In genomic region chr1:205658943-205659581, GRCh38 we compare ENCODE assay signal across 8 cellular contexts. TPM values are rescaled to one million over a fixed set of nuclear protein-coding genes. Genes with fewer than 3 reads are reported as not detected.
DNase-seq lines count a peak whose midpoint lies in the region; ATAC-seq, FAIRE-seq and TF ChIP-seq lines count a peak whose summit lies in the region.

No MANE protein-coding gene starts in this region.

- H4K20me1 ChIP-seq in H1 (replicated peaks in 1 of 2; ENCODE audit: control insufficient read depth in 1 of 2, insufficient read depth in 2 of 2, low read length in 2 of 2) = peaks cover 0 to 2% of the 10 kb centered on the region in 2 experiments

- peak overlapping the region; percentile 13; the same call in 1 of the 2 replicates for H3K18ac ChIP-seq in H1 (ENCODE audit: extremely low read depth, low read length)

- DNase-seq in GM12891 (ENCODE audit: insufficient read length, low spot score) (peak; percentile 89), NCI-H460 (ENCODE audit: extremely low read depth, low read depth) (peak; percentile 77), H1 (ENCODE audit: low read depth in 1 of 2, low spot score in 2 of 2) (peak in 1 of 2 experiments; percentile 94), middle frontal gyrus (ENCODE audit: extremely low spot score, low spot score) (peak; percentile 69)
- DNase-seq in activated CD8-positive, alpha-beta memory T cell treated with anti-CD3 and anti-CD28 coated beads for 1 hour (ENCODE audit: extremely low read depth in 1 of 2, low read depth in 1 of 2) = peak; percentile 28 to 57
- peak; percentile 41 to 54 for DNase-seq in stimulated activated CD8-positive, alpha-beta memory T cell treated with anti-CD3 and anti-CD28 coated beads, Interleukin-4, amount 100 ng/mL, for 4 hours (ENCODE audit: low read depth in 2 of 2, low spot score in 1 of 2)

- no peak overlapping the region for H2BK5ac ChIP-seq in H1 (ENCODE audit: low read depth, low read length)

- no peak overlapping the region for H2BK120ac ChIP-seq in H1 (replicated peaks; ENCODE audit: low read depth, low read length)

- FAIRE-seq in GM12891 (lab: Jason Lieb, UNC) = peak; percentile 84
- FAIRE-seq in H1 (lab: Jason Lieb, UNC) = no peak

- CTCF ChIA-PET in H1 (lab: Charles Lee; ENCODE audit: partially characterized antibody) = interaction anchor here (0.6 to 18.5 kb wide), 61 partner anchors 10 to 1130 kb away, joined by 3 to 856 read pairs (median 4); partner anchors contain the start of genes ELK4 and SLC45A3

- peak; percentile 96 for TF ChIP-seq CTCF in 22Rv1 (IDR thresholded peaks at IDR 0.05)
- TF ChIP-seq CTCF in H1 (IDR thresholded peaks at IDR 0.05; ENCODE audit: control extremely low read depth in 1 of 3, insufficient read depth in 1 of 3, low read depth in 1 of 3, low read length in 3 of 3) = peak; percentile 91 to 97 (median 94)

- POLR2A ChIA-PET in H1 (lab: Charles Lee; ENCODE audit: partially characterized antibody) = interaction anchor here (1.0 to 19.3 kb wide), 10 partner anchors 10 to 70 kb away, joined by 3 to 241 read pairs (median 8); partner anchors contain the start of genes ELK4 and SLC45A3

- no peak overlapping the region for H3K56ac ChIP-seq in H1 (replicated peaks; ENCODE audit: insufficient read length, low read depth, low read length)

- TF ChIP-seq POLR2A in GM12891 (IDR thresholded peaks at IDR 0.05; ENCODE audit: low read depth, low read length) (no peak), H1 (IDR thresholded peaks at IDR 0.05; ENCODE audit: control extremely low read depth in 1 of 2, low read depth in 2 of 2, low read length in 2 of 2) (no peak)

- no peak overlapping the region for H3K23ac ChIP-seq in H1 (ENCODE audit: insufficient read length)

- no peaks in the 10 kb centered on the region for H3K23me2 ChIP-seq in H1 (ENCODE audit: low read depth, low read length)

- H3K27ac ChIP-seq in 22Rv1 (peak overlapping the region; percentile 27), H1 (ENCODE audit: low read depth, low read length) (no peak overlapping the region)

- H2BK20ac ChIP-seq in H1 (ENCODE audit: low read length) = no peak overlapping the region

- no peaks in the 10 kb centered on the region for H3K9me3 ChIP-seq in H1 (ENCODE audit: insufficient read depth in 2 of 2, low read depth in 1 of 2, low read length in 1 of 2)

- peaks cover 0 to 10% (median 5%) of the 10 kb centered on the region in 4 experiments; a peak in 5 of 7 replicates for H3K4me1 ChIP-seq in H1 (replicated peaks in 1 of 4; ENCODE audit: control insufficient read depth in 3 of 4, insufficient read depth in 4 of 4, low read length in 3 of 4)

- no peak overlapping the region for H2AFZ ChIP-seq in H1 (ENCODE audit: low read length)

- no peak overlapping the region; the same call in 1 of the 2 replicates for H2AK5ac ChIP-seq in H1 (ENCODE audit: low read depth, low read length)

- H2BK15ac ChIP-seq in H1 (ENCODE audit: low read length) = no peak overlapping the region

- no peak overlapping the region; the same call in 1 of the 2 replicates for H4K8ac ChIP-seq in H1 (ENCODE audit: extremely low read depth, insufficient read depth, low read length)

- H3K27me3 ChIP-seq in H1 (replicated peaks in 1 of 4; ENCODE audit: control insufficient read depth in 3 of 4, extremely low read depth in 1 of 4, insufficient read depth in 3 of 4, low read length in 3 of 4) = no peaks in the 10 kb centered on the region; a peak in 1 of 7 replicates

- no peak overlapping the region for H3K4ac ChIP-seq in H1 (replicated peaks; ENCODE audit: insufficient read length, low read depth, low read length)

- no peak overlapping the region for H3K4me2 ChIP-seq in H1 (ENCODE audit: insufficient read depth in 1 of 2, low read depth in 2 of 2, low read length in 2 of 2)

- 61% methylated on average over 16 of the region's 20 CpGs; no CpG with 5 or more reads in 1 of the 2 experiments for WGBS in H1 (ENCODE audit: extremely low coverage in 1 of 2, insufficient coverage in 1 of 2, insufficient read length in 1 of 2, insufficient replicate concordance in 2 of 2, low coverage in 1 of 2, low lambda C conversion rate in 2 of 2, missing lambda C conversion rate in 1 of 2), 2 experiments

- H3K79me1 ChIP-seq in H1 (ENCODE audit: low read depth, low read length) = no peaks in the 10 kb centered on the region

- H3K36me3 ChIP-seq in H1 (ENCODE audit: control insufficient read depth in 2 of 4, insufficient read depth in 4 of 4, low read length in 3 of 4) = peaks cover 2 to 10% (median 6%) of the 10 kb centered on the region in 4 experiments; a peak in 6 of 8 replicates

- no peak overlapping the region for H3K9ac ChIP-seq in H1 (replicated peaks in 1 of 4; ENCODE audit: extremely low read depth in 1 of 4, low read depth in 3 of 4, low read length in 3 of 4)

- H3K79me2 ChIP-seq in H1 (ENCODE audit: control insufficient read depth in 1 of 2, insufficient read depth in 2 of 2, low read length in 2 of 2) = no peaks in the 10 kb centered on the region

- H4K91ac ChIP-seq in H1 (replicated peaks; ENCODE audit: insufficient read length, low read length) = no peak overlapping the region

- H3K4me3 ChIP-seq in H1 (ENCODE audit: extremely low read depth in 1 of 4, insufficient read depth in 2 of 4, low read depth in 3 of 4, low read length in 4 of 4) = no peak overlapping the region

- TF ChIP-seq EP300 in H1 (IDR thresholded peaks at IDR 0.05; ENCODE audit: borderline replicate concordance in 1 of 2, low read depth in 2 of 2, low read length in 2 of 2) = no peak

- TF ChIP-seq RAD21 in H1 (IDR thresholded peaks at IDR 0.05 in 1 of 2, conservative IDR thresholded peaks at IDR 0.05 in 1 of 2; ENCODE audit: low read depth in 2 of 2, low read length in 2 of 2) = peak; percentile 96 to 99

- H3K14ac ChIP-seq in H1 (ENCODE audit: insufficient read length) = no peak overlapping the region

- ATAC-seq in HG03139 (IDR thresholded peaks at IDR 0.05; ENCODE audit: unreplicated experiment) = peak; percentile 73

- no peak overlapping the region for H2BK12ac ChIP-seq in H1 (ENCODE audit: low read depth, low read length)

- H4K5ac ChIP-seq in H1 (ENCODE audit: insufficient read length, low read depth, low read length) = no peak overlapping the region

TF ChIP-seq in GM12891, 5 proteins besides CTCF, POLR2A, EP300 and RAD21:
- TF ChIP-seq TAF1 (IDR thresholded peaks at IDR 0.05; ENCODE audit: low read depth, low read length) = no peak
- TF ChIP-seq POU2F2 (IDR thresholded peaks at IDR 0.05; ENCODE audit: low read depth, low read length) = 0 out of 2 replicates have a peak, but pooled peaks have one; percentile 15
TF ChIP-seq in GM12891: peak in this region for 1.

TF ChIP-seq in H1, 55 proteins besides CTCF, POLR2A, EP300 and RAD21:
- TF ChIP-seq CTBP2 (IDR thresholded peaks at IDR 0.05; ENCODE audit: borderline replicate concordance, insufficient read depth, insufficient read length, low read length) (no peak), GABPA (IDR thresholded peaks at IDR 0.05; ENCODE audit: borderline replicate concordance, insufficient read depth, low read length) (peak; percentile 62; the same call in 1 of the 2 replicates), SIN3A (conservative IDR thresholded peaks at IDR 0.05 in 1 of 2, IDR thresholded peaks at IDR 0.05 in 1 of 2; ENCODE audit: low read depth in 1 of 2, low read length in 2 of 2) (peak in 1 of 2 experiments; percentile 44; a peak in 1 of 4 replicates), YY1 (IDR thresholded peaks at IDR 0.05; ENCODE audit: low read depth, low read length) (0 out of 2 replicates have a peak, but pooled peaks have one; percentile 41), SIRT6 (IDR thresholded peaks at IDR 0.05; ENCODE audit: low read length) (no peak), JUND (IDR thresholded peaks at IDR 0.05; ENCODE audit: low read length) (peak; percentile 55; the same call in 1 of the 2 replicates)

RNA-seq across cellular contexts. Expression of gene SLC45A3, which starts 21.2 kb away (rescaled TPM):
- polyA plus RNA-seq in GM12891 (2012; ENCODE audit: low read depth, missing spikeins) = 1.4 TPM
- total RNA-seq in NCI-H460 (2014; rRNA removed; shearing (Covaris generic)) = 2.0 and 2.1 TPM in 2 replicates
- polyA plus RNA-seq in NCI-H460 (2014; cell fraction: nucleus; rRNA removed) = 1.7 and 3.3 TPM in 2 replicates
- 12.5 and 13.0 TPM in 2 replicates for total RNA-seq in H1 (2021; fragmentation: NEBNext Ultra II Directional; extraction: Animal tissue kit (Norgen Biotek cat#: 25700))
- polyA plus RNA-seq in H1 (2011; rRNA removed) = 14.3 and 19.7 TPM in 2 replicates
- 17.4 TPM for polyA plus RNA-seq in H1 (2011; cell fraction: cytosol; rRNA removed)
- 38.5 TPM for polyA plus RNA-seq in H1 (2011; cell fraction: nucleus; rRNA removed)
- 8.3 to 13.3 TPM (median 12.8 TPM) in 4 replicates for polyA plus RNA-seq in H1 (2012, experiment 1 of 2)
- 12.2 TPM for polyA plus RNA-seq in H1 (2012, experiment 2 of 2)
- 12.9 TPM for polyA plus RNA-seq in H1 (2013, experiment 1 of 2)
- 13.1 TPM for polyA plus RNA-seq in H1 (2013, experiment 2 of 2)
- polyA minus RNA-seq in H1 (2011; rRNA and poly(A)+ RNA removed) = 9.2 and 9.9 TPM in 2 replicates
- 7.6 TPM for polyA minus RNA-seq in H1 (2011; cell fraction: cytosol; rRNA and poly(A)+ RNA removed)
- 12.6 TPM for polyA minus RNA-seq in H1 (2011; cell fraction: nucleus; rRNA and poly(A)+ RNA removed)

RNA-seq across cellular contexts. Expression of gene ELK4, which starts 27.3 kb away (rescaled TPM):
- polyA plus RNA-seq in GM12891 (2012; ENCODE audit: low read depth, missing spikeins) = 5.5 TPM
- 41.5 and 41.8 TPM in 2 replicates for total RNA-seq in NCI-H460 (2014; rRNA removed; shearing (Covaris generic))
- 22.8 and 38.0 TPM in 2 replicates for polyA plus RNA-seq in NCI-H460 (2014; cell fraction: nucleus; rRNA removed)
- total RNA-seq in H1 (2021; fragmentation: NEBNext Ultra II Directional; extraction: Animal tissue kit (Norgen Biotek cat#: 25700)) = 23.3 and 26.3 TPM in 2 replicates
- 2.5 and 2.9 TPM in 2 replicates for polyA plus RNA-seq in H1 (2011; rRNA removed)
- polyA plus RNA-seq in H1 (2011; cell fraction: cytosol; rRNA removed) = 4.0 TPM
- 4.1 TPM for polyA plus RNA-seq in H1 (2011; cell fraction: nucleus; rRNA removed)
- polyA plus RNA-seq in H1 (2012, experiment 1 of 2) = 4.2 to 7.4 TPM (median 5.9 TPM) in 4 replicates
- 1.6 TPM for polyA plus RNA-seq in H1 (2012, experiment 2 of 2)
- 9.6 TPM for polyA plus RNA-seq in H1 (2013, experiment 1 of 2)
- 8.7 TPM for polyA plus RNA-seq in H1 (2013, experiment 2 of 2)
- 11.5 and 11.6 TPM in 2 replicates for polyA minus RNA-seq in H1 (2011; rRNA and poly(A)+ RNA removed)
- 6.1 TPM for polyA minus RNA-seq in H1 (2011; cell fraction: cytosol; rRNA and poly(A)+ RNA removed)
- polyA minus RNA-seq in H1 (2011; cell fraction: nucleus; rRNA and poly(A)+ RNA removed) = 13.7 TPM
